ENCODE assay signal across 16 cellular contexts in genomic region chr12:45342171-45342570, GRCh38.
DNase-seq lines count a peak whose midpoint lies in the region; ATAC-seq, FAIRE-seq and TF ChIP-seq lines count a peak whose summit lies in the region.
"Had no signal": no experiment of that assay in that cellular context is flagged by ENCODE, and none has a peak within 500 bp of the region (broad histone marks: within the 10 kb centered on the region; RNA-seq: fewer than 3 reads in every experiment).

No MANE protein-coding gene starts in this region.

- TF ChIP-seq EP300 in sigmoid colon (IDR thresholded peaks at IDR 0.05): no peak

- FAIRE-seq in keratinocyte (lab: Jason Lieb, UNC): peak; percentile 26
- FAIRE-seq: G401.6, GM12892 had no signal

- POLR2A ChIA-PET in PC-9 (lab: Charles Lee; ENCODE audit: unreplicated experiment): no interaction called here

- H2AFZ ChIP-seq in PC-9 (no peak overlapping the region), keratinocyte (ENCODE audit: control insufficient read depth, low read length) (no peak overlapping the region), mammary epithelial cell (ENCODE audit: low read depth, low read length) (no peak overlapping the region)

- TF ChIP-seq POLR2A in gastrocnemius medialis (IDR thresholded peaks at IDR 0.05) (no peak), sigmoid colon (IDR thresholded peaks at IDR 0.05) (no peak)

- intact Hi-C loops in PC-9 (cut with micrococcal nuclease; ENCODE audit: unreplicated experiment): no loop called here
- intact Hi-C loops in gastrocnemius medialis (cut with DNase I; ENCODE audit: low total_unique reads): no loop called here
- intact Hi-C loops in mammary epithelial cell (cut with micrococcal nuclease): no loop called here
- intact Hi-C loops in sigmoid colon (cut with DNase I): no loop called here

- WGBS in mammary epithelial cell (ENCODE audit: low coverage, missing lambda C conversion rate): 71% methylated on average over 3 of the region's 3 CpGs
- 80 to 90% methylated on average over 3 of the region's 3 CpGs for WGBS in sigmoid colon, 2 donors

- no peak for TF ChIP-seq CTCF in PC-9 (conservative IDR thresholded peaks at IDR 0.05)
- no peak for TF ChIP-seq CTCF in keratinocyte (optimal IDR thresholded peaks at IDR 0.05 in 1 of 3, IDR thresholded peaks at IDR 0.05 in 1 of 3, conservative IDR thresholded peaks at IDR 0.05 in 1 of 3; ENCODE audit: extremely low read depth in 1 of 3, insufficient read depth in 2 of 3, low read length in 3 of 3)
- TF ChIP-seq CTCF in gastrocnemius medialis (IDR thresholded peaks at IDR 0.05 in 4 of 5, conservative IDR thresholded peaks at IDR 0.05 in 1 of 5): no peak
- TF ChIP-seq CTCF in mammary epithelial cell (conservative IDR thresholded peaks at IDR 0.05 in 1 of 2, IDR thresholded peaks at IDR 0.05 in 1 of 2; ENCODE audit: extremely low read depth in 1 of 2, insufficient read depth in 1 of 2, low read depth in 1 of 2, low read length in 2 of 2): no peak
- TF ChIP-seq CTCF in sigmoid colon (IDR thresholded peaks at IDR 0.05): no peak

- H3K4me3 ChIP-seq in PC-9 (no peak overlapping the region), keratinocyte (ENCODE audit: control insufficient read depth in 2 of 3, extremely low read depth in 1 of 3, insufficient read depth in 2 of 3, low read depth in 1 of 3, low read length in 3 of 3) (no peak overlapping the region), gastrocnemius medialis (no peak overlapping the region), mammary epithelial cell (replicated peaks in 1 of 3; ENCODE audit: insufficient read depth in 1 of 3, low read depth in 2 of 3, low read length in 3 of 3) (no peak overlapping the region), sigmoid colon (no peak overlapping the region)

- H3K79me2 ChIP-seq in PC-9 (ENCODE audit: low read depth) (peaks cover 9% of the 10 kb centered on the region; the same call in 1 of the 2 replicates), keratinocyte (ENCODE audit: control insufficient read depth, insufficient read depth, low read length) (peaks cover 12% of the 10 kb centered on the region), mammary epithelial cell (ENCODE audit: insufficient read depth, low read length) (peaks cover 35% of the 10 kb centered on the region)

- dilution Hi-C loops in keratinocyte (cut with MboI; ENCODE audit: extremely low pct_ligation_motif_present, low sequenced_read_pairs) (no loop called here), mammary epithelial cell (cut with HindIII; ENCODE audit: low sequenced_read_pairs) (no loop called here)

- no peak for DNase-seq in PC-9
- DNase-seq in keratinocyte (ENCODE audit: low read depth, low spot score): no peak
- DNase-seq in gastrocnemius medialis: no peak
- no peak for DNase-seq in mammary epithelial cell
- DNase-seq in retina: no peak
- no peak for DNase-seq in sigmoid colon
- DNase-seq: C1 segment of cervical spinal cord; CD4-positive, alpha-beta memory T cell; COR-L47; DMS153; DND-41; GOT3; H7; HCEC 1CT had no signal

- ATAC-seq in gastrocnemius medialis: no peak

- H3K4me2 ChIP-seq in PC-9: 0 out of 2 replicates have a peak overlapping the region, but pooled peaks have one; percentile 32
- no peak overlapping the region for H3K4me2 ChIP-seq in keratinocyte (ENCODE audit: control insufficient read depth, extremely low read depth, insufficient read depth, low read depth, low read length)
- no peak overlapping the region for H3K4me2 ChIP-seq in mammary epithelial cell (ENCODE audit: insufficient read depth, low read depth, low read length)

- H3K9me1 ChIP-seq in keratinocyte (ENCODE audit: control insufficient read depth, extremely low read depth, insufficient read depth, low read length): no peaks in the 10 kb centered on the region

- CTCF ChIA-PET in PC-9 (lab: Charles Lee): no interaction called here
- CTCF ChIA-PET in mammary epithelial cell (lab: Charles Lee; ENCODE audit: low non-redundant PET): no interaction called here

- H3K36me3 ChIP-seq in PC-9 (ENCODE audit: low read depth) (peaks cover 9% of the 10 kb centered on the region; the same call in 1 of the 2 replicates), keratinocyte (ENCODE audit: control insufficient read depth in 2 of 2, extremely low read depth in 1 of 2, insufficient read depth in 2 of 2, low read length in 2 of 2) (peaks cover 4 to 6% of the 10 kb centered on the region in 2 experiments), gastrocnemius medialis (peaks cover 0 to 6% of the 10 kb centered on the region in 2 donors), mammary epithelial cell (ENCODE audit: insufficient read depth, low read length) (no peaks in the 10 kb centered on the region), sigmoid colon (no peaks in the 10 kb centered on the region)

- peaks cover 17% of the 10 kb centered on the region for H3K4me1 ChIP-seq in PC-9 (replicated peaks; ENCODE audit: insufficient read depth)
- peaks cover 16% of the 10 kb centered on the region for H3K4me1 ChIP-seq in keratinocyte (ENCODE audit: control insufficient read depth, extremely low read depth, insufficient read depth, low read length)
- peaks cover 43 to 45% of the 10 kb centered on the region in 2 donors for H3K4me1 ChIP-seq in gastrocnemius medialis
- peaks cover 20% of the 10 kb centered on the region for H3K4me1 ChIP-seq in mammary epithelial cell (ENCODE audit: insufficient read depth, low read length)
- H3K4me1 ChIP-seq in sigmoid colon: peaks cover 0 to 45% (median 31%) of the 10 kb centered on the region in 4 donors

- no peaks in the 10 kb centered on the region for H3F3A ChIP-seq in PC-9 (ENCODE audit: insufficient read depth, low read depth)

- H3K9me3 ChIP-seq in PC-9 (ENCODE audit: insufficient read depth, low read depth) (no peaks in the 10 kb centered on the region), keratinocyte (ENCODE audit: control insufficient read depth, low read depth, low read length) (no peaks in the 10 kb centered on the region), gastrocnemius medialis (no peaks in the 10 kb centered on the region), mammary epithelial cell (replicated peaks; ENCODE audit: insufficient read depth, low read length) (no peaks in the 10 kb centered on the region), sigmoid colon (no peaks in the 10 kb centered on the region)

- H4K20me1 ChIP-seq in PC-9 (ENCODE audit: insufficient read depth) (peaks cover 3% of the 10 kb centered on the region; the same call in 1 of the 2 replicates), keratinocyte (ENCODE audit: control insufficient read depth, extremely low read depth, insufficient read depth, low read length) (peaks cover under 1% of the 10 kb centered on the region), mammary epithelial cell (ENCODE audit: insufficient read depth, low read length) (no peaks in the 10 kb centered on the region)

- H3K27ac ChIP-seq in PC-9 (peak overlapping the region; percentile 17; the same call in 1 of the 2 replicates), keratinocyte (ENCODE audit: control insufficient read depth, insufficient read depth, low read length) (no peak overlapping the region), gastrocnemius medialis (peak overlapping the region in 3 of 4 donors; percentile 31 to 32 (median 31)), mammary epithelial cell (ENCODE audit: insufficient read depth, low read depth, low read length) (no peak overlapping the region), sigmoid colon (no peak overlapping the region)

- BruUV-seq in PC-9 (replicated peaks; lab: Mats Ljungman, UMichigan) (no TSS peak), mammary epithelial cell (replicated peaks; lab: Mats Ljungman, UMichigan) (no TSS peak)

- in situ Hi-C loops in gastrocnemius medialis (cut with MboI; ENCODE audit: low sequenced_read_pairs in 4 of 4) (no loop called here), mammary epithelial cell (cut with MboI; ENCODE audit: low sequenced_read_pairs in 2 of 2) (loop anchor here in 1 of 2 donors (10.0 kb wide), 1 partner anchor 63 kb away; no protein-coding TSS in a partner anchor)

- H3K9me2 ChIP-seq in PC-9 (ENCODE audit: insufficient read depth): no peaks in the 10 kb centered on the region

- H3K9ac ChIP-seq in keratinocyte (ENCODE audit: control insufficient read depth, extremely low read depth, insufficient read depth, low read length) (no peak overlapping the region), mammary epithelial cell (ENCODE audit: insufficient read depth, low read length) (no peak overlapping the region)

- no peaks in the 10 kb centered on the region for H3K27me3 ChIP-seq in PC-9 (ENCODE audit: insufficient read depth, low read depth)
- H3K27me3 ChIP-seq in keratinocyte (ENCODE audit: control insufficient read depth, extremely low read depth, insufficient read depth, low read length): no peaks in the 10 kb centered on the region
- H3K27me3 ChIP-seq in gastrocnemius medialis: no peaks in the 10 kb centered on the region
- no peaks in the 10 kb centered on the region for H3K27me3 ChIP-seq in mammary epithelial cell (ENCODE audit: insufficient read depth, low read length)
- no peaks in the 10 kb centered on the region for H3K27me3 ChIP-seq in sigmoid colon

Comparison
In these comparisons a context has a peak if more than half of its experiments do, and no peak if none do; other contexts are left out.
1. H3K27ac ChIP-seq: peak in PC-9 (single experiment) and gastrocnemius medialis (3 of 4); none in keratinocyte (single experiment), mammary epithelial cell (single experiment) and sigmoid colon (0 of 4).